ENCODE assay signal across 26 cellular contexts in the genomic region with DNA sequence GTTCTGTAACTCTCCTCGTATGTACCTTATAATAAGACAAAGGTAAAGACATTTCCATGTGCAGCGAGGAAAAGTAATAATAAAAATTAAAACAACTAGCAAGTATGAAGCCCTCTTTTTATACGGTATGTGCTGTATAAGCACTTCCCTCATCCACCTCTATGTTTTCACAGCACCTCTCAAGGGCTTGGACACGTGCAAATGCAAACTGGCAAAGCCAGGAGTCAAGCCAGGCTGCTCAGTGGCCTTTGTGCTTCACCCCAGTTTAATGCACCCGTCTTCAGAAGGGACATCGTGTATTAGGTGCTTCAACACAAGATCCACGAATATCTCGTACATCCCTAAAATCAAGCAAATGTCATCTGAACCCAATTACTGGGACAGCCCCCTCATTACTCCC. TPM values are rescaled to one million over a fixed set of nuclear protein-coding genes. Genes with fewer than 3 reads are reported as not detected.
DNase-seq lines count a peak whose midpoint lies in the region; ATAC-seq and TF ChIP-seq lines count a peak whose summit lies in the region.
"Had no signal": no experiment of that assay in that cellular context is flagged by ENCODE, and none has a peak within 500 bp of the region (broad histone marks: within the 10 kb centered on the region; RNA-seq: fewer than 3 reads in every experiment).

No MANE protein-coding gene starts in this region.

- intact Hi-C loops in dorsolateral prefrontal cortex (cut with DNase I), result no loop called here

- no peak for TF ChIP-seq POLR2A in GM18505 (IDR thresholded peaks at IDR 0.05; ENCODE audit: borderline replicate concordance, extremely low read depth, insufficient read depth, insufficient read length)

- no peak overlapping the region for H3K4me2 ChIP-seq in neural progenitor cell

- H3K27ac Mint-ChIP-seq in HFFc6 (no peak overlapping the region), neural progenitor cell (no peak overlapping the region)
- H3K27ac Mint-ChIP-seq: activated CD8-positive, alpha-beta T cell treated with anti-CD3 and anti-CD28 coated beads for 36 hours; activated naive CD4-positive, alpha-beta T cell treated with anti-CD3 and anti-CD28 coated beads for 36 hours had no signal

- no peaks in the 10 kb centered on the region for H3K79me2 ChIP-seq in neural progenitor cell (ENCODE audit: low read depth)

- ATAC-seq in GM18505 (IDR thresholded peaks at IDR 0.05; ENCODE audit: unreplicated experiment), result no peak
- ATAC-seq: activated CD8-positive, alpha-beta T cell treated with anti-CD3 and anti-CD28 coated beads for 36 hours had no signal

- H3K27ac ChIP-seq in dorsolateral prefrontal cortex (peak overlapping the region in 11 of 59 donors; percentile 15 to 91 (median 82)), neural progenitor cell (no peak overlapping the region)
- H3K27ac ChIP-seq: epithelial cell of prostate, heart left ventricle, left lung, tibial nerve had no signal

- H3K36me3 Mint-ChIP-seq in HFFc6 (ENCODE audit: low read depth) (peaks cover 32% of the 10 kb centered on the region), neural progenitor cell (no peaks in the 10 kb centered on the region)

- H3K9me3 Mint-ChIP-seq in HFFc6 (no peaks in the 10 kb centered on the region), neural progenitor cell (no peaks in the 10 kb centered on the region)
- H3K9me3 Mint-ChIP-seq: activated CD8-positive, alpha-beta T cell treated with anti-CD3 and anti-CD28 coated beads for 36 hours; activated naive CD4-positive, alpha-beta T cell treated with anti-CD3 and anti-CD28 coated beads for 36 hours had no signal

- peaks cover 2% of the 10 kb centered on the region; the same call in 1 of the 2 replicates for H3K27me3 Mint-ChIP-seq in HFFc6 (ENCODE audit: insufficient read depth)
- peaks cover 34% of the 10 kb centered on the region for H3K27me3 Mint-ChIP-seq in neural progenitor cell (ENCODE audit: insufficient read depth, low read depth)

- peaks cover 8% of the 10 kb centered on the region for H3F3A ChIP-seq in neural progenitor cell (ENCODE audit: low read depth)

- peaks cover 0 to 4% (median 0%) of the 10 kb centered on the region in 45 donors for H3K27me3 ChIP-seq in dorsolateral prefrontal cortex
- H3K27me3 ChIP-seq in neural progenitor cell, result peaks cover 60% of the 10 kb centered on the region

- H3K9ac ChIP-seq in neural progenitor cell, result no peak overlapping the region

- no peaks in the 10 kb centered on the region for H3K36me3 ChIP-seq in neural progenitor cell
- H3K36me3 ChIP-seq: left lung had no signal

- DNase-seq in DMS53 (lab: John Stamatoyannopoulos, UW), result peak; percentile 33
- no peak for DNase-seq in DMS53 treated with DMSO at 0.1 percent for 48 hours (lab: John Stamatoyannopoulos, UW; ENCODE audit: unreplicated experiment)
- DNase-seq in HFFc6, result no peak
- no peak for DNase-seq in dorsolateral prefrontal cortex
- DNase-seq in neural progenitor cell (ENCODE audit: low spot score), result no peak
- no peak for DNase-seq in stimulated activated CD8-positive, alpha-beta memory T cell treated with anti-CD3 and anti-CD28 coated beads, Interleukin-4, amount 100 ng/mL, for 48 hours
- DNase-seq in T1000 (lab: John Stamatoyannopoulos, UW), result no peak
- DNase-seq: 8988T; activated naive CD4-positive, alpha-beta T cell treated with anti-CD3 and anti-CD28 coated beads for 36 hours; aorta; Caco-2; central memory CD4-positive, alpha-beta T cell; EL; H7; heart left ventricle; left lung; MM.1S; NCI-H1417 treated with DMSO at 0.1 percent for 48 hours; NCI-H510A; stimulated activated CD4-positive, alpha-beta T cell treated with anti-CD3 and anti-CD28 coated beads, Interleukin-2, amount 100 ng/mL, for 48 hours; stimulated activated naive CD4-positive, alpha-beta T cell; T-helper 9 cell had no signal

- no peaks in the 10 kb centered on the region for H4K20me1 ChIP-seq in neural progenitor cell (ENCODE audit: low read depth)

- no peaks in the 10 kb centered on the region for H3K9me3 ChIP-seq in neural progenitor cell (ENCODE audit: low read depth)
- H3K9me3 ChIP-seq: Caco-2, heart left ventricle, left lung, tibial nerve had no signal

- H2AFZ ChIP-seq in neural progenitor cell (replicated peaks), result no peak overlapping the region

- peaks cover 43% of the 10 kb centered on the region for H3K4me1 Mint-ChIP-seq in HFFc6 (ENCODE audit: low read depth)
- peaks cover 18% of the 10 kb centered on the region for H3K4me1 Mint-ChIP-seq in neural progenitor cell

- no peak for TF ChIP-seq CTCF in HFFc6 (IDR thresholded peaks at IDR 0.05)
- no peak for TF ChIP-seq CTCF in dorsolateral prefrontal cortex (IDR thresholded peaks at IDR 0.05 in 54 of 56, conservative IDR thresholded peaks at IDR 0.05 in 2 of 56; ENCODE audit: low read depth in 1 of 56, partially characterized antibody in 56 of 56)
- TF ChIP-seq CTCF in neural progenitor cell (IDR thresholded peaks at IDR 0.05), result no peak

- no peaks in the 10 kb centered on the region for H3K4me1 ChIP-seq in neural progenitor cell
- H3K4me1 ChIP-seq: Caco-2 had no signal

- H3K4me3 Mint-ChIP-seq in HFFc6, result peak overlapping the region; percentile 47; the same call in 1 of the 2 replicates
- peak overlapping the region; percentile 82 for H3K4me3 Mint-ChIP-seq in neural progenitor cell
- H3K4me3 Mint-ChIP-seq: activated CD8-positive, alpha-beta T cell treated with anti-CD3 and anti-CD28 coated beads for 36 hours; activated naive CD4-positive, alpha-beta T cell treated with anti-CD3 and anti-CD28 coated beads for 36 hours had no signal

- peak overlapping the region in 46 of 59 donors; percentile 65 to 91 (median 82) for H3K4me3 ChIP-seq in dorsolateral prefrontal cortex
- no peak overlapping the region for H3K4me3 ChIP-seq in neural progenitor cell
- H3K4me3 ChIP-seq: left lung had no signal

RNA-seq across cellular contexts. Expression of gene DGKI, which starts 1.3 kb away (rescaled TPM):
- total RNA-seq in HFFc6 (2021; fragmentation: NEBNext Ultra II Directional; extraction: Animal tissue kit (Norgen Biotek cat#: 25700)), result 1 to 10 TPM; 1.2 to 2.2 (median 1.6) TPM
- total RNA-seq in dorsolateral prefrontal cortex (100 to 1,000 TPM in 70 of 120 experiments, 10 to 100 TPM in 50; 46.2 to 154 (median 103) TPM), neural progenitor cell (ENCODE audit: low replicate concordance) (3.4 and 5.5 TPM in 2 replicates)
